Comparison of ENCODE assay signal across 8 cellular contexts in the genomic region with DNA sequence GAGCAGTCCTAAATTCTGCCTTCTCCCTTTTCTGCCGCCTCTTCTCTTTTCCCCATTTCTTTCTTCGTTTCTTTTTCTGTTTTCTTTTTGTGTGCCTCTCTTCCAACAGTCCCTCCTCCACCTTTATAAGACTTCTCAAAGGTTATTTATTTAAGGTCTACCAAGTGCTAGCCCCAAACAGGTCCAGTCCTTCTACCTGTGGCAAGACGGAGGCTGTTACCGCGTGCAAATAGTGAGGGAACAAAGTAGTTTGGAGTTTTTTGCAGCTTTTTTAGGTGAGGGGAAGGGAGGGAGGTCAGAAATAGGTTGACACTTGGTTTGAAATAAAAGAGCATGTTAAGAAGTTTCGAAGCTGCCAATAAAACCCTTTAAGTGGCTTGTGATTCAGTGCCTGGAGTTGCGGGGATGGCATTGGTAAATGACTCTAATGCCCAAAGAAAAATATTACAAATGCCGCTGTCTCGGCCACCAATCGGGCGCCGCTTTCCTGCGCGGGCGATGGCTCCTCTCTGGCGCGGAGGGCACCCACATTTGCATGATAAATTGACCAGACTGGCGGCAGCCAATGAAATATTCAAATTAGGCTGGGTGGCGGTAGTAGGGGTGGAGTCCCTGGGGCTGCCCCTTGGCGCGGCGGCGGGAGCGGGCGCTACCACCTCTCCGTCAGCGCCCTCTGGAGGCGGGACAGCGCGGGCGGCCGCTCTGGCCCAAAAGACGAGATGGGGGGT. TPM values are rescaled to one million over a fixed set of nuclear protein-coding genes. Genes with fewer than 3 reads are reported as not detected.
A peak's percentile ranks its signal among the peaks of the same experiment; 100 is the strongest.
DNase-seq lines count a peak whose midpoint lies in the region; ATAC-seq lines count a peak whose summit lies in the region.

No MANE protein-coding gene starts in this region.

- intact Hi-C loops in dendritic cell treated with granulocyte-macrophage colony-stimulating factor and Interleukin-4, amounts not matched to agents 40 ng/mL and 50 ng/mL, for 4 days (cut with micrococcal nuclease), result loop anchor here (1.0 to 10.0 kb wide), 6 partner anchors 94 to 1218 kb away; no protein-coding TSS in a partner anchor

- no peaks in the 10 kb centered on the region for H3K36me3 Mint-ChIP-seq in dendritic cell treated with granulocyte-macrophage colony-stimulating factor and Interleukin-4, amounts not matched to agents 40 ng/mL and 50 ng/mL, for 4 days (ENCODE audit: low read depth)
- no peaks in the 10 kb centered on the region for H3K36me3 Mint-ChIP-seq in naive thymus-derived CD8-positive, alpha-beta T cell

- peak overlapping the region; percentile 30 for H3K4me3 Mint-ChIP-seq in dendritic cell treated with granulocyte-macrophage colony-stimulating factor and Interleukin-4, amounts not matched to agents 40 ng/mL and 50 ng/mL, for 4 days
- H3K4me3 Mint-ChIP-seq in naive thymus-derived CD8-positive, alpha-beta T cell, result peak overlapping the region in 2 of 10 donors; percentile 14 to 30

- H3K27ac Mint-ChIP-seq in dendritic cell treated with granulocyte-macrophage colony-stimulating factor and Interleukin-4, amounts not matched to agents 40 ng/mL and 50 ng/mL, for 4 days, result no peak overlapping the region
- no peak overlapping the region for H3K27ac Mint-ChIP-seq in naive thymus-derived CD8-positive, alpha-beta T cell

- peaks cover 84% of the 10 kb centered on the region for H3K27me3 Mint-ChIP-seq in dendritic cell treated with granulocyte-macrophage colony-stimulating factor and Interleukin-4, amounts not matched to agents 40 ng/mL and 50 ng/mL, for 4 days
- H3K27me3 Mint-ChIP-seq in naive thymus-derived CD8-positive, alpha-beta T cell, result peaks cover 46 to 94% (median 74%) of the 10 kb centered on the region in 5 donors

- peak; percentile 41 to 61 for ATAC-seq in naive thymus-derived CD8-positive, alpha-beta T cell
- ATAC-seq in GM18861 (IDR thresholded peaks at IDR 0.05; ENCODE audit: unreplicated experiment) (no peak), HG02798 (IDR thresholded peaks at IDR 0.05; ENCODE audit: poor library complexity, unreplicated experiment) (no peak), HG03571 (IDR thresholded peaks at IDR 0.05; ENCODE audit: unreplicated experiment) (no peak)

- peaks cover 45% of the 10 kb centered on the region for H3K4me1 Mint-ChIP-seq in dendritic cell treated with granulocyte-macrophage colony-stimulating factor and Interleukin-4, amounts not matched to agents 40 ng/mL and 50 ng/mL, for 4 days (ENCODE audit: low read depth)
- H3K4me1 Mint-ChIP-seq in naive thymus-derived CD8-positive, alpha-beta T cell, result peaks cover 15 to 44% (median 24%) of the 10 kb centered on the region in 4 donors

- peak; percentile 30 for DNase-seq in Ammon's horn (ENCODE audit: low spot score)
- peak; percentile 65 for DNase-seq in UCSD-AML1 (lab: John Stamatoyannopoulos, UW; ENCODE audit: unreplicated experiment)
- DNase-seq in naive thymus-derived CD8-positive, alpha-beta T cell, result peak in 6 of 10 donors; percentile 7 to 41 (median 22)
- no peak for DNase-seq in RKO (ENCODE audit: low spot score)

- POLR2A ChIA-PET in naive thymus-derived CD8-positive, alpha-beta T cell (lab: Charles Lee), result no interaction called here

- no peaks in the 10 kb centered on the region for H3K9me3 Mint-ChIP-seq in dendritic cell treated with granulocyte-macrophage colony-stimulating factor and Interleukin-4, amounts not matched to agents 40 ng/mL and 50 ng/mL, for 4 days
- H3K9me3 Mint-ChIP-seq in naive thymus-derived CD8-positive, alpha-beta T cell, result no peaks in the 10 kb centered on the region

RNA-seq across cellular contexts. Expression of a gene that starts 7.5 kb away (rescaled TPM):
- total RNA-seq in naive thymus-derived CD8-positive, alpha-beta T cell, result not detected
- under 1 TPM in 1 of 3 donors, not detected in 2; 0.09 TPM for polyA plus RNA-seq in naive thymus-derived CD8-positive, alpha-beta T cell

Comparison
In these comparisons a context has a peak if more than half of its experiments do, and no peak if none do; other contexts are left out.
1. ATAC-seq: peak in naive thymus-derived CD8-positive, alpha-beta T cell (2 of 2); none in GM18861 (single experiment), HG02798 (single experiment) and HG03571 (single experiment).